Comparison of ENCODE assay signal across 1 cellular context in the genomic region with DNA sequence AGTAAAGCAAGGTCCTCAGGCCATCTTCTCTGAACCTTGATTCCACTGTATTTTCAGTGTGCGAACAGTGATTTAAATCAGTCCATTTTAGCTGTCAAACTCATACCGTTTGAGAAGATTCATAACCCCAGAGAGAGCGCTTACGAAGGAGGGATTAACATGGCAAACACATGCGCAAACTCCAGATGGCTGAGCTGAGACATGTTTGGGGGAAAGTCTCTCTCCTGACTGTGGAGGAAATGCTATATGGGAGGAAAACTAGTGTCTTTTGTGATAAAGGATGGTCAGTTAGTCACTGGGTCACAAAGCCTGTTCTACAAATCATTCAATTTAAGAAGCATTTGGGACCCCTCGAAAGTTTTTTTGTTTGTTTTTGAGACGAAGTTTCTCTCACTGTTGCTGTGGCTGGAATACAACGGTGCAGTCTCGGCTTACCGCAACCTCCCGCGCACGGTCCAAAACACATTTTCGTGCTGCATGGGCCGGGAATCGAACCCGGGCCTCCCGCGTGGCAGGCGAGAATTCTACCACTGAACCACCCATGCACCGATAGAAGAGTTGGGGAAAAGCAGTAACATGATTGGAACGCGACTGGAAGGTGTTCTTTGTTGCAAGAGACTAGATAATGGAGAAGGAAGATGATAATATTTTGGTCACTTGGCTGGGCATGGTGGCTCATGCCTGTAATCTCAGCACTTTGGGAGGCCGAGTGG.
A peak's percentile ranks its signal among the peaks of the same experiment; 100 is the strongest.
TF ChIP-seq lines count a peak whose summit lies in the region.

No MANE protein-coding gene starts in this region.

TF ChIP-seq in HepG2, 621 proteins besides CTCF, POLR2A, EP300 and RAD21 (continued from another document and continues in another):
- TF ChIP-seq HMGA1 (CRISPR knock-in tag; conservative IDR thresholded peaks at IDR 0.05): no peak
- TF ChIP-seq ZFP37 (CRISPR knock-in tag; IDR thresholded peaks at IDR 0.05; ENCODE audit: borderline replicate concordance): no peak
- TF ChIP-seq, protein P1, sequence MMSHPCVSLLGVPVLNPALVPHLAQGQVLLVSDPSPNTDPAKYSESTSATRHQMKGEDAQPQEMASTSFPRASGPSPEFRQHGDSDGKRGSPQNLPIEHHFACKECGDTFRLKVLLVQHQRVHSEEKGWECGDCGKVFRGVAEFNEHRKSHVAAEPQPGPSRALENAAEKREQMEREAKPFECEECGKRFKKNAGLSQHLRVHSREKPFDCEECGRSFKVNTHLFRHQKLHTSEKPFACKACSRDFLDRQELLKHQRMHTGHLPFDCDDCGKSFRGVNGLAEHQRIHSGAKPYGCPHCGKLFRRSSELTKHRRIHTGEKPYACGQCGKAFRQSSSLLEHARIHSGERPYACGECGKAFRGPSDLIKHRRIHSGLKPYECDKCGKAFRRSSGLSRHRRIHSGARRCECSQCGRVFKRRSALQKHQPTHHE (CRISPR knock-in tag; IDR thresholded peaks at IDR 0.05; ENCODE audit: borderline replicate concordance): no peak; the same call in 1 of the 2 replicates
- TF ChIP-seq TOPORS (CRISPR knock-in tag; IDR thresholded peaks at IDR 0.05): peak; percentile 94
- TF ChIP-seq ZC3H13 (CRISPR knock-in tag; IDR thresholded peaks at IDR 0.05): no peak
- TF ChIP-seq HOMEZ (CRISPR knock-in tag; IDR thresholded peaks at IDR 0.05; ENCODE audit: low read depth): peak; percentile 69; the same call in 1 of the 2 replicates
- peak; percentile 36 for TF ChIP-seq ZBTB42 (CRISPR knock-in tag; IDR thresholded peaks at IDR 0.05)
- no peak for TF ChIP-seq PBX2 (CRISPR knock-in tag; IDR thresholded peaks at IDR 0.05)
- TF ChIP-seq ZNF766 (CRISPR knock-in tag; IDR thresholded peaks at IDR 0.05; ENCODE audit: borderline replicate concordance): peak; percentile 66; the same call in 1 of the 2 replicates
- TF ChIP-seq SIN3A (IDR thresholded peaks at IDR 0.05; ENCODE audit: borderline replicate concordance, low read depth, low read length): no peak
- no peak for TF ChIP-seq SRF (IDR thresholded peaks at IDR 0.05; ENCODE audit: low read depth, low read length)
- TF ChIP-seq RFXANK (CRISPR knock-in tag; IDR thresholded peaks at IDR 0.05): 0 out of 2 replicates have a peak, but pooled peaks have one; percentile 34
- TF ChIP-seq LCORL (IDR thresholded peaks at IDR 0.05): peak; percentile 51; the same call in 1 of the 2 replicates
- TF ChIP-seq LCORL (CRISPR knock-in tag; IDR thresholded peaks at IDR 0.05): peak; percentile 93
- TF ChIP-seq, protein P2, sequence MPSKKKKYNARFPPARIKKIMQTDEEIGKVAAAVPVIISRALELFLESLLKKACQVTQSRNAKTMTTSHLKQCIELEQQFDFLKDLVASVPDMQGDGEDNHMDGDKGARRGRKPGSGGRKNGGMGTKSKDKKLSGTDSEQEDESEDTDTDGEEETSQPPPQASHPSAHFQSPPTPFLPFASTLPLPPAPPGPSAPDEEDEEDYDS (CRISPR knock-in tag; IDR thresholded peaks at IDR 0.05): peak; percentile 55; the same call in 1 of the 2 replicates
- no peak for TF ChIP-seq NPAS2 (CRISPR knock-in tag; IDR thresholded peaks at IDR 0.05; ENCODE audit: borderline replicate concordance)
- TF ChIP-seq ZNF564 (CRISPR knock-in tag; IDR thresholded peaks at IDR 0.05): no peak
- peak; percentile 62 for TF ChIP-seq YY1 (IDR thresholded peaks at IDR 0.05; ENCODE audit: insufficient read depth, insufficient replicate concordance, low read depth, low read length)
- TF ChIP-seq NFE2L2 (IDR thresholded peaks at IDR 0.05; ENCODE audit: low read length): no peak
- no peak for TF ChIP-seq NR2F1 (CRISPR knock-in tag; IDR thresholded peaks at IDR 0.05)
- peak; percentile 84 for TF ChIP-seq ZNF205 (CRISPR knock-in tag; IDR thresholded peaks at IDR 0.05)
- TF ChIP-seq ZNF619 (CRISPR knock-in tag; IDR thresholded peaks at IDR 0.05): peak; percentile 87; the same call in 1 of the 2 replicates
- peak; percentile 95 for TF ChIP-seq ZNF510 (CRISPR knock-in tag; IDR thresholded peaks at IDR 0.05; ENCODE audit: low read depth)
- TF ChIP-seq, protein P3, sequence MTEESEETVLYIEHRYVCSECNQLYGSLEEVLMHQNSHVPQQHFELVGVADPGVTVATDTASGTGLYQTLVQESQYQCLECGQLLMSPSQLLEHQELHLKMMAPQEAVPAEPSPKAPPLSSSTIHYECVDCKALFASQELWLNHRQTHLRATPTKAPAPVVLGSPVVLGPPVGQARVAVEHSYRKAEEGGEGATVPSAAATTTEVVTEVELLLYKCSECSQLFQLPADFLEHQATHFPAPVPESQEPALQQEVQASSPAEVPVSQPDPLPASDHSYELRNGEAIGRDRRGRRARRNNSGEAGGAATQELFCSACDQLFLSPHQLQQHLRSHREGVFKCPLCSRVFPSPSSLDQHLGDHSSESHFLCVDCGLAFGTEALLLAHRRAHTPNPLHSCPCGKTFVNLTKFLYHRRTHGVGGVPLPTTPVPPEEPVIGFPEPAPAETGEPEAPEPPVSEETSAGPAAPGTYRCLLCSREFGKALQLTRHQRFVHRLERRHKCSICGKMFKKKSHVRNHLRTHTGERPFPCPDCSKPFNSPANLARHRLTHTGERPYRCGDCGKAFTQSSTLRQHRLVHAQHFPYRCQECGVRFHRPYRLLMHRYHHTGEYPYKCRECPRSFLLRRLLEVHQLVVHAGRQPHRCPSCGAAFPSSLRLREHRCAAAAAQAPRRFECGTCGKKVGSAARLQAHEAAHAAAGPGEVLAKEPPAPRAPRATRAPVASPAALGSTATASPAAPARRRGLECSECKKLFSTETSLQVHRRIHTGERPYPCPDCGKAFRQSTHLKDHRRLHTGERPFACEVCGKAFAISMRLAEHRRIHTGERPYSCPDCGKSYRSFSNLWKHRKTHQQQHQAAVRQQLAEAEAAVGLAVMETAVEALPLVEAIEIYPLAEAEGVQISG (CRISPR knock-in tag; IDR thresholded peaks at IDR 0.05): peak; percentile 73
- TF ChIP-seq, protein P4, sequence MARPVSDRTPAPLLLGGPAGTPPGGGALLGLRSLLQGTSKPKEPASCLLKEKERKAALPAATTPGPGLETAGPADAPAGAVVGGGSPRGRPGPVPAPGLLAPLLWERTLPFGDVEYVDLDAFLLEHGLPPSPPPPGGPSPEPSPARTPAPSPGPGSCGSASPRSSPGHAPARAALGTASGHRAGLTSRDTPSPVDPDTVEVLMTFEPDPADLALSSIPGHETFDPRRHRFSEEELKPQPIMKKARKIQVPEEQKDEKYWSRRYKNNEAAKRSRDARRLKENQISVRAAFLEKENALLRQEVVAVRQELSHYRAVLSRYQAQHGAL (CRISPR knock-in tag; IDR thresholded peaks at IDR 0.05; ENCODE audit: not compliant biosample characterization): no peak
- TF ChIP-seq ZNF354B (CRISPR knock-in tag; IDR thresholded peaks at IDR 0.05): peak; percentile 86; the same call in 1 of the 2 replicates
- TF ChIP-seq, protein P5, sequence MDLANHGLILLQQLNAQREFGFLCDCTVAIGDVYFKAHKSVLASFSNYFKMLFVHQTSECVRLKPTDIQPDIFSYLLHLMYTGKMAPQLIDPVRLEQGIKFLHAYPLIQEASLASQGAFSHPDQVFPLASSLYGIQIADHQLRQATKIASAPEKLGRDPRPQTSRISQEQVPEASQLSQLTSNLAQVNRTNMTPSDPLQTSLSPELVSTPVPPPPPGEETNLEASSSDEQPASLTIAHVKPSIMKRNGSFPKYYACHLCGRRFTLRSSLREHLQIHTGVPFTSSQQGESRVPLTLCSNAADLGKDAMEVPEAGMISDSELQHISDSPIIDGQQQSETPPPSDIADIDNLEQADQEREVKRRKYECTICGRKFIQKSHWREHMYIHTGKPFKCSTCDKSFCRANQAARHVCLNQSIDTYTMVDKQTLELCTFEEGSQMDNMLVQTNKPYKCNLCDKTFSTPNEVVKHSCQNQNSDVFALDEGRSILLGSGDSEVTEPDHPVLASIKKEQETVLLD (CRISPR knock-in tag; IDR thresholded peaks at IDR 0.05; ENCODE audit: low read depth): no peak
- TF ChIP-seq, protein P6, sequence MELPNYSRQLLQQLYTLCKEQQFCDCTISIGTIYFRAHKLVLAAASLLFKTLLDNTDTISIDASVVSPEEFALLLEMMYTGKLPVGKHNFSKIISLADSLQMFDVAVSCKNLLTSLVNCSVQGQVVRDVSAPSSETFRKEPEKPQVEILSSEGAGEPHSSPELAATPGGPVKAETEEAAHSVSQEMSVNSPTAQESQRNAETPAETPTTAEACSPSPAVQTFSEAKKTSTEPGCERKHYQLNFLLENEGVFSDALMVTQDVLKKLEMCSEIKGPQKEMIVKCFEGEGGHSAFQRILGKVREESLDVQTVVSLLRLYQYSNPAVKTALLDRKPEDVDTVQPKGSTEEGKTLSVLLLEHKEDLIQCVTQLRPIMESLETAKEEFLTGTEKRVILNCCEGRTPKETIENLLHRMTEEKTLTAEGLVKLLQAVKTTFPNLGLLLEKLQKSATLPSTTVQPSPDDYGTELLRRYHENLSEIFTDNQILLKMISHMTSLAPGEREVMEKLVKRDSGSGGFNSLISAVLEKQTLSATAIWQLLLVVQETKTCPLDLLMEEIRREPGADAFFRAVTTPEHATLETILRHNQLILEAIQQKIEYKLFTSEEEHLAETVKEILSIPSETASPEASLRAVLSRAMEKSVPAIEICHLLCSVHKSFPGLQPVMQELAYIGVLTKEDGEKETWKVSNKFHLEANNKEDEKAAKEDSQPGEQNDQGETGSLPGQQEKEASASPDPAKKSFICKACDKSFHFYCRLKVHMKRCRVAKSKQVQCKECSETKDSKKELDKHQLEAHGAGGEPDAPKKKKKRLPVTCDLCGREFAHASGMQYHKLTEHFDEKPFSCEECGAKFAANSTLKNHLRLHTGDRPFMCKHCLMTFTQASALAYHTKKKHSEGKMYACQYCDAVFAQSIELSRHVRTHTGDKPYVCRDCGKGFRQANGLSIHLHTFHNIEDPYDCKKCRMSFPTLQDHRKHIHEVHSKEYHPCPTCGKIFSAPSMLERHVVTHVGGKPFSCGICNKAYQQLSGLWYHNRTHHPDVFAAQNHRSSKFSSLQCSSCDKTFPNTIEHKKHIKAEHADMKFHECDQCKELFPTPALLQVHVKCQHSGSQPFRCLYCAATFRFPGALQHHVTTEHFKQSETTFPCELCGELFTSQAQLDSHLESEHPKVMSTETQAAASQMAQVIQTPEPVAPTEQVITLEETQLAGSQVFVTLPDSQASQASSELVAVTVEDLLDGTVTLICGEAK (IDR thresholded peaks at IDR 0.05): no peak
- TF ChIP-seq, protein P6 (CRISPR knock-in tag; IDR thresholded peaks at IDR 0.05): peak; percentile 74; the same call in 1 of the 2 replicates
- TF ChIP-seq, protein P7, sequence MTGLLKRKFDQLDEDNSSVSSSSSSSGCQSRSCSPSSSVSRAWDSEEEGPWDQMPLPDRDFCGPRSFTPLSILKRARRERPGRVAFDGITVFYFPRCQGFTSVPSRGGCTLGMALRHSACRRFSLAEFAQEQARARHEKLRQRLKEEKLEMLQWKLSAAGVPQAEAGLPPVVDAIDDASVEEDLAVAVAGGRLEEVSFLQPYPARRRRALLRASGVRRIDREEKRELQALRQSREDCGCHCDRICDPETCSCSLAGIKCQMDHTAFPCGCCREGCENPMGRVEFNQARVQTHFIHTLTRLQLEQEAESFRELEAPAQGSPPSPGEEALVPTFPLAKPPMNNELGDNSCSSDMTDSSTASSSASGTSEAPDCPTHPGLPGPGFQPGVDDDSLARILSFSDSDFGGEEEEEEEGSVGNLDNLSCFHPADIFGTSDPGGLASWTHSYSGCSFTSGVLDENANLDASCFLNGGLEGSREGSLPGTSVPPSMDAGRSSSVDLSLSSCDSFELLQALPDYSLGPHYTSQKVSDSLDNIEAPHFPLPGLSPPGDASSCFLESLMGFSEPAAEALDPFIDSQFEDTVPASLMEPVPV (CRISPR knock-in tag; IDR thresholded peaks at IDR 0.05): peak; percentile 56; the same call in 1 of the 2 replicates
- peak; percentile 57; the same call in 1 of the 2 replicates for TF ChIP-seq SOX5 (CRISPR knock-in tag; IDR thresholded peaks at IDR 0.05; ENCODE audit: borderline replicate concordance)
- peak; percentile 84; the same call in 1 of the 2 replicates for TF ChIP-seq ZNF614 (CRISPR knock-in tag; IDR thresholded peaks at IDR 0.05; ENCODE audit: borderline replicate concordance)
